9 cellular contexts compared by ENCODE assay signal in genomic region chr11:49995559-49995958, GRCh38. TPM values are rescaled to one million over a fixed set of nuclear protein-coding genes. Genes with fewer than 3 reads are reported as not detected.
DNase-seq lines count a peak whose midpoint lies in the region; ATAC-seq, FAIRE-seq and TF ChIP-seq lines count a peak whose summit lies in the region.
"Had no signal": no experiment of that assay in that cellular context is flagged by ENCODE, and none has a peak within 500 bp of the region (broad histone marks: within the 10 kb centered on the region; RNA-seq: fewer than 3 reads in every experiment).

No MANE protein-coding gene starts in this region.

- WGBS in gastroesophageal sphincter (ENCODE audit: low coverage in 1 of 2), 2 donors = 46 to 62% methylated on average over 4 to 6 of the region's 6 CpGs

- dilution Hi-C loops in keratinocyte (cut with MboI; ENCODE audit: extremely low pct_ligation_motif_present, low sequenced_read_pairs) = no loop called here

- H2AFZ ChIP-seq in keratinocyte (ENCODE audit: control insufficient read depth, low read length) = no peak overlapping the region

- TF ChIP-seq CTCF in keratinocyte (optimal IDR thresholded peaks at IDR 0.05 in 1 of 3, IDR thresholded peaks at IDR 0.05 in 1 of 3, conservative IDR thresholded peaks at IDR 0.05 in 1 of 3; ENCODE audit: extremely low read depth in 1 of 3, insufficient read depth in 2 of 3, low read length in 3 of 3) (peak; percentile 48 to 59 (median 49)), gastroesophageal sphincter (IDR thresholded peaks at IDR 0.05) (peak in 1 of 4 experiments; percentile 38)

- no peak for ATAC-seq in gastroesophageal sphincter

- H3K79me2 ChIP-seq in keratinocyte (ENCODE audit: control insufficient read depth, insufficient read depth, low read length) = no peaks in the 10 kb centered on the region

- intact Hi-C loops in activated CD4-positive, alpha-beta T cell treated with anti-CD3 and anti-CD28 coated beads, Interleukin-2, amount 10 ng/mL, durations not matched to agents 24 days and 14 days (cut with micrococcal nuclease) = loop anchor here (5.0 kb wide), 1 partner anchor 1688 kb away; the partner anchor contains the start of gene OR4S1

- H3K9me1 ChIP-seq in keratinocyte (ENCODE audit: control insufficient read depth, extremely low read depth, insufficient read depth, low read length) = no peaks in the 10 kb centered on the region

- no peaks in the 10 kb centered on the region for H3K36me3 Mint-ChIP-seq in activated CD4-positive, alpha-beta T cell treated with anti-CD3 and anti-CD28 coated beads, Interleukin-2, amount 10 ng/mL, durations not matched to agents 24 days and 14 days (ENCODE audit: low read depth)

- H3K4me1 Mint-ChIP-seq in activated CD4-positive, alpha-beta T cell treated with anti-CD3 and anti-CD28 coated beads, Interleukin-2, amount 10 ng/mL, durations not matched to agents 24 days and 14 days = no peaks in the 10 kb centered on the region
- H3K4me1 Mint-ChIP-seq: nephron had no signal

- no peak overlapping the region for H3K27ac ChIP-seq in keratinocyte (ENCODE audit: control insufficient read depth, insufficient read depth, low read length)
- no peak overlapping the region for H3K27ac ChIP-seq in gastroesophageal sphincter

- H3K4me2 ChIP-seq in keratinocyte (ENCODE audit: control insufficient read depth, extremely low read depth, insufficient read depth, low read depth, low read length) = no peak overlapping the region

- H3K9me3 Mint-ChIP-seq in activated CD4-positive, alpha-beta T cell treated with anti-CD3 and anti-CD28 coated beads, Interleukin-2, amount 10 ng/mL, durations not matched to agents 24 days and 14 days = peaks cover 3% of the 10 kb centered on the region

- no peaks in the 10 kb centered on the region for H4K20me1 ChIP-seq in keratinocyte (ENCODE audit: control insufficient read depth, extremely low read depth, insufficient read depth, low read length)

- TF ChIP-seq EP300 in gastroesophageal sphincter (IDR thresholded peaks at IDR 0.05) = no peak

- H3K4me1 ChIP-seq in keratinocyte (ENCODE audit: control insufficient read depth, extremely low read depth, insufficient read depth, low read length) (no peaks in the 10 kb centered on the region), gastroesophageal sphincter (no peaks in the 10 kb centered on the region)

- H3K27me3 ChIP-seq in keratinocyte (ENCODE audit: control insufficient read depth, extremely low read depth, insufficient read depth, low read length) (no peaks in the 10 kb centered on the region), gastroesophageal sphincter (no peaks in the 10 kb centered on the region)

- H3K9me3 ChIP-seq in keratinocyte (ENCODE audit: control insufficient read depth, low read depth, low read length) = no peaks in the 10 kb centered on the region
- H3K9me3 ChIP-seq in gastroesophageal sphincter = peaks cover 0 to 23% (median 0%) of the 10 kb centered on the region in 3 donors

- no peak overlapping the region for H3K4me3 Mint-ChIP-seq in activated CD4-positive, alpha-beta T cell treated with anti-CD3 and anti-CD28 coated beads, Interleukin-2, amount 10 ng/mL, durations not matched to agents 24 days and 14 days
- H3K4me3 Mint-ChIP-seq: nephron had no signal

- H3K27me3 Mint-ChIP-seq in activated CD4-positive, alpha-beta T cell treated with anti-CD3 and anti-CD28 coated beads, Interleukin-2, amount 10 ng/mL, durations not matched to agents 24 days and 14 days = no peaks in the 10 kb centered on the region

- H3K4me3 ChIP-seq in keratinocyte (ENCODE audit: control insufficient read depth in 2 of 3, extremely low read depth in 1 of 3, insufficient read depth in 2 of 3, low read depth in 1 of 3, low read length in 3 of 3) (no peak overlapping the region), gastroesophageal sphincter (no peak overlapping the region)

- H3K27ac Mint-ChIP-seq in activated CD4-positive, alpha-beta T cell treated with anti-CD3 and anti-CD28 coated beads, Interleukin-2, amount 10 ng/mL, durations not matched to agents 24 days and 14 days = no peak overlapping the region
- H3K27ac Mint-ChIP-seq: nephron had no signal

- no peak for TF ChIP-seq POLR2A in gastroesophageal sphincter (IDR thresholded peaks at IDR 0.05)

- no peak overlapping the region for H3K9ac ChIP-seq in keratinocyte (ENCODE audit: control insufficient read depth, extremely low read depth, insufficient read depth, low read length)

- H3K36me3 ChIP-seq in keratinocyte (ENCODE audit: control insufficient read depth in 2 of 2, extremely low read depth in 1 of 2, insufficient read depth in 2 of 2, low read length in 2 of 2) = no peaks in the 10 kb centered on the region
- no peaks in the 10 kb centered on the region for H3K36me3 ChIP-seq in gastroesophageal sphincter

- DNase-seq in CMK (ENCODE audit: low read depth) = peak; percentile 22
- DNase-seq in GM19239 (ENCODE audit: insufficient read length, low spot score) = peak; percentile 1
- peak; percentile 44 for DNase-seq in NCI-H2107 treated with DMSO at 0.1 percent for 48 hours (lab: John Stamatoyannopoulos, UW; ENCODE audit: unreplicated experiment)
- DNase-seq in activated CD4-positive, alpha-beta T cell treated with anti-CD3 and anti-CD28 coated beads, Interleukin-2, amount 10 ng/mL, durations not matched to agents 24 days and 14 days = peak; percentile 75
- DNase-seq in keratinocyte (ENCODE audit: low read depth, low spot score) = peak; percentile 4
- no peak for DNase-seq in cerebellar nuclear complex (lab: John Stamatoyannopoulos, UW)
- DNase-seq in kidney glomerular epithelial cell (lab: John Stamatoyannopoulos, UW) = no peak

- FAIRE-seq in GM19239 (lab: Jason Lieb, UNC) = no peak
- no peak for FAIRE-seq in keratinocyte (lab: Jason Lieb, UNC)

RNA-seq across cellular contexts. Expression of gene OR4C12, which starts 13.2 kb away (rescaled TPM):
- not detected in 2 replicates for total RNA-seq in activated CD4-positive, alpha-beta T cell treated with anti-CD3 and anti-CD28 coated beads, Interleukin-2, amount 10 ng/mL, durations not matched to agents 24 days and 14 days
- polyA plus RNA-seq in keratinocyte = not detected in 3 replicates
- polyA plus RNA-seq in keratinocyte (2011; ENCODE audit: low read depth) = not detected
- polyA plus RNA-seq in keratinocyte (2011; cell fraction: cytosol; rRNA removed) = not detected in 2 replicates
- not detected in 2 replicates for polyA plus RNA-seq in keratinocyte (2011; cell fraction: nucleus; rRNA removed)
- polyA plus RNA-seq in keratinocyte (2012; ENCODE audit: low replicate concordance) = not detected in 2 replicates
- polyA minus RNA-seq in keratinocyte = not detected in 3 replicates
- polyA minus RNA-seq in keratinocyte (2011; cell fraction: cytosol; rRNA and poly(A)+ RNA removed) = not detected
- polyA minus RNA-seq in keratinocyte (2011; cell fraction: nucleus; rRNA and poly(A)+ RNA removed) = not detected in 2 replicates
- not detected for total RNA-seq in gastroesophageal sphincter

RNA-seq across cellular contexts. Expression of gene OR4C45, which starts 37.1 kb away (rescaled TPM):
- not detected in 2 replicates for total RNA-seq in activated CD4-positive, alpha-beta T cell treated with anti-CD3 and anti-CD28 coated beads, Interleukin-2, amount 10 ng/mL, durations not matched to agents 24 days and 14 days
- polyA plus RNA-seq in keratinocyte = not detected in 3 replicates
- not detected for polyA plus RNA-seq in keratinocyte (2011; ENCODE audit: low read depth)
- polyA plus RNA-seq in keratinocyte (2011; cell fraction: cytosol; rRNA removed) = not detected in 2 replicates
- polyA plus RNA-seq in keratinocyte (2011; cell fraction: nucleus; rRNA removed) = not detected in 2 replicates
- polyA plus RNA-seq in keratinocyte (2012; ENCODE audit: low replicate concordance) = not detected in 2 replicates
- polyA minus RNA-seq in keratinocyte = not detected in 3 replicates
- polyA minus RNA-seq in keratinocyte (2011; cell fraction: cytosol; rRNA and poly(A)+ RNA removed) = not detected
- not detected in 2 replicates for polyA minus RNA-seq in keratinocyte (2011; cell fraction: nucleus; rRNA and poly(A)+ RNA removed)
- total RNA-seq in gastroesophageal sphincter = not detected

RNA-seq across cellular contexts. Expression of gene OR4C13, which starts 43.4 kb away (rescaled TPM):
- total RNA-seq in activated CD4-positive, alpha-beta T cell treated with anti-CD3 and anti-CD28 coated beads, Interleukin-2, amount 10 ng/mL, durations not matched to agents 24 days and 14 days = not detected in 2 replicates
- not detected in 3 replicates for polyA plus RNA-seq in keratinocyte
- polyA plus RNA-seq in keratinocyte (2011; ENCODE audit: low read depth) = not detected
- not detected in 2 replicates for polyA plus RNA-seq in keratinocyte (2011; cell fraction: cytosol; rRNA removed)
- not detected in 2 replicates for polyA plus RNA-seq in keratinocyte (2011; cell fraction: nucleus; rRNA removed)
- polyA plus RNA-seq in keratinocyte (2012; ENCODE audit: low replicate concordance) = not detected in 2 replicates
- polyA minus RNA-seq in keratinocyte = not detected in 3 replicates
- not detected for polyA minus RNA-seq in keratinocyte (2011; cell fraction: cytosol; rRNA and poly(A)+ RNA removed)
- not detected in 2 replicates for polyA minus RNA-seq in keratinocyte (2011; cell fraction: nucleus; rRNA and poly(A)+ RNA removed)
- not detected for total RNA-seq in gastroesophageal sphincter

Comparison
In these comparisons a context has a peak if more than half of its experiments do, and no peak if none do; other contexts are left out.
1. DNase-seq: peak in CMK (single experiment), GM19239 (single experiment), NCI-H2107 treated with DMSO at 0.1 percent for 48 hours (single experiment), activated CD4-positive, alpha-beta T cell treated with anti-CD3 and anti-CD28 coated beads, Interleukin-2, amount 10 ng/mL, durations not matched to agents 24 days and 14 days (single experiment) and keratinocyte (single experiment); none in cerebellar nuclear complex (0 of 2) and kidney glomerular epithelial cell (single experiment).